8 cellular contexts compared by ENCODE assay signal in the genomic region with DNA sequence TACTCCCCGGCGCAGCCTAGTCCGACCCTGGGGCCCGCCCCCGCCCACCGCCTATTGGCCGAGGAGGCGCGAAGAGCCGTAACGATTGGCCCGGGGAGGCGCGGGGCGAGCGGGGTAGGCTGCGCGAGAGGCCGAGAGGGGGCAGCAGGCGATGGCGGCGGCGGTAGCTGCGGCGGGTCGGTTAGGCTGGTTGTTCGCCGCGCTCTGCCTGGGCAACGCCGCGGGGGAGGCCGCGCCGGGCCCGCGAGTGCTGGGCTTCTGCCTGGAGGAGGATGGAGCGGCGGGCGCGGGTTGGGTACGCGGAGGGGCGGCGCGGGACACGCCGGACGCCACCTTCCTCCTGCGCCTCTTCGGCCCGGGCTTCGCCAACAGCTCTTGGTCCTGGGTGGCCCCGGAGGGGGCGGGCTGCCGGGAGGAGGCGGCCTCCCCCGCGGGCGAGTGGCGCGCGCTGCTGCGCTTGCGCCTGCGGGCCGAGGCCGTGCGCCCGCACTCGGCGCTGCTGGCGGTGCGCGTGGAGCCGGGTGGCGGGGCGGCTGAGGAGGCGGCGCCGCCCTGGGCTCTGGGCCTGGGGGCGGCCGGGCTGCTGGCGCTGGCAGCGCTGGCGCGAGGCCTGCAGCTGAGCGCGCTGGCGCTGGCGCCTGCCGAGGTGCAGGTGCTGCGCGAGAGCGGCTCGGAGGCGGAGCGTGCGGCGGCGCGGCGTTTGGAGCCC. TPM values are rescaled to one million over a fixed set of nuclear protein-coding genes. Genes with fewer than 3 reads are reported as not detected.
DNase-seq lines count a peak whose midpoint lies in the region; ATAC-seq, FAIRE-seq and TF ChIP-seq lines count a peak whose summit lies in the region.

A gene (plus strand): TSS at position 142 of the 709 bp plus-strand sequence. CDS start 10 bp downstream, at position 152.

- peak; percentile 77 for ATAC-seq in GM21528 (IDR thresholded peaks at IDR 0.05; ENCODE audit: low FRiP score, unreplicated experiment)

- H3K9ac ChIP-seq in OCI-LY1 (ENCODE audit: low read length) = peak within 1 kb of the TSS; percentile 83
- peak within 1 kb of the TSS; percentile 45 for H3K9ac ChIP-seq in endothelial cell of umbilical vein (replicated peaks; ENCODE audit: extremely low read depth, insufficient read depth, low read length)

- TF ChIP-seq POLR2A in endothelial cell of umbilical vein (IDR thresholded peaks at IDR 0.05; ENCODE audit: low read depth, low read length) = peak; percentile 60

- H3K9me3 ChIP-seq in OCI-LY1 (ENCODE audit: low read length) (no peaks in the 10 kb centered on the region), endothelial cell of umbilical vein (replicated peaks; ENCODE audit: control insufficient read depth, insufficient read depth, low read length) (no peaks in the 10 kb centered on the region), mononuclear cell (ENCODE audit: low read depth, low read length) (no peaks in the 10 kb centered on the region)

- no TSS peak for BruUV-seq in endothelial cell of umbilical vein (replicated peaks; lab: Mats Ljungman, UMichigan)

- CTCF ChIA-PET in endothelial cell of umbilical vein (lab: Charles Lee) = interaction anchor here (0.6 to 2.9 kb wide), 16 partner anchors 10 to 791 kb away, joined by 3 to 16 read pairs (median 5); a partner anchor contains a TSS

- H3K27me3 ChIP-seq in OCI-LY1 (ENCODE audit: insufficient read depth, low read length) = no peaks in the 10 kb centered on the region
- H3K27me3 ChIP-seq in endothelial cell of umbilical vein (ENCODE audit: control insufficient read depth in 2 of 2, insufficient read depth in 2 of 2, low read length in 2 of 2) = no peaks in the 10 kb centered on the region
- no peaks in the 10 kb centered on the region for H3K27me3 ChIP-seq in mononuclear cell (ENCODE audit: insufficient read depth, low read length)

- H3K27ac ChIP-seq in OCI-LY1 (ENCODE audit: low read depth, low read length, poor library complexity, severe bottlenecking) (peak within 1 kb of the TSS; percentile 53), endothelial cell of umbilical vein (ENCODE audit: insufficient read depth, low read depth, low read length) (no peak within 1 kb of the TSS)

- H3K4me3 ChIP-seq in OCI-LY1 (ENCODE audit: low read depth, low read length, poor library complexity, severe bottlenecking) (peak within 1 kb of the TSS; percentile 82), endothelial cell of umbilical vein (replicated peaks in 1 of 3; ENCODE audit: insufficient read depth in 1 of 3, low read depth in 1 of 3, low read length in 3 of 3) (peak within 1 kb of the TSS; percentile 52 to 82 (median 75)), mononuclear cell (ENCODE audit: low read length) (peak within 1 kb of the TSS; percentile 77)

- H3F3A ChIP-seq in OCI-LY1 (ENCODE audit: insufficient read depth, low read length) = no peaks in the 10 kb centered on the region

- peak; percentile 92 for FAIRE-seq in endothelial cell of umbilical vein (lab: Jason Lieb, UNC)

- H3K4me1 ChIP-seq in OCI-LY1 (ENCODE audit: insufficient read depth, low read length, severe bottlenecking) (peaks cover 49% of the 10 kb centered on the region), endothelial cell of umbilical vein (ENCODE audit: control insufficient read depth, extremely low read depth, insufficient read depth, low read length) (peaks cover 13% of the 10 kb centered on the region), mononuclear cell (ENCODE audit: insufficient read depth, low read length) (peaks cover 48% of the 10 kb centered on the region)

- POLR2A ChIA-PET in endothelial cell of umbilical vein (lab: Charles Lee) = interaction anchor here (0.8 kb wide), 1 partner anchor 42 kb away, joined by 4 read pairs; a partner anchor contains a TSS

- DNase-seq in DMS153 (lab: John Stamatoyannopoulos, UW) = peak; percentile 87
- peak; percentile 100 for DNase-seq in HuH-7.5 (ENCODE audit: low spot score)
- peak; percentile 97 for DNase-seq in activated CD8-positive, alpha-beta memory T cell treated with anti-CD3 and anti-CD28 coated beads, Interleukin-2, amount 50 U/mL, for 4 hours
- peak; percentile 95 for DNase-seq in endothelial cell of umbilical vein (ENCODE audit: low read depth, low spot score)
- peak; percentile 96 to 98 for DNase-seq in stimulated activated CD8-positive, alpha-beta memory T cell treated with anti-CD3 and anti-CD28 coated beads, Interleukin-2, amount 100 ng/mL, for 48 hours (ENCODE audit: low read depth in 2 of 2)

- H3K79me2 ChIP-seq in OCI-LY1 (ENCODE audit: insufficient read depth, low read length) = no peaks in the 10 kb centered on the region
- H3K79me2 ChIP-seq in endothelial cell of umbilical vein (ENCODE audit: control insufficient read depth, insufficient read depth, low read length) = peaks cover 10% of the 10 kb centered on the region

- H2AFZ ChIP-seq in OCI-LY1 (ENCODE audit: low read length) (peak within 1 kb of the TSS; percentile 96), endothelial cell of umbilical vein (ENCODE audit: low read depth, low read length) (peak within 1 kb of the TSS; percentile 97)

- dilution Hi-C loops in endothelial cell of umbilical vein (cut with MboI; ENCODE audit: extremely low pct_ligation_motif_present, low sequenced_read_pairs) = no loop called here

- H3K36me3 ChIP-seq in OCI-LY1 (ENCODE audit: insufficient read depth, low read length) (peaks cover 12% of the 10 kb centered on the region; the same call in 1 of the 2 replicates), endothelial cell of umbilical vein (ENCODE audit: control insufficient read depth in 2 of 2, extremely low read depth in 1 of 2, insufficient read depth in 2 of 2, low read length in 2 of 2) (no peaks in the 10 kb centered on the region)

- H3K4me2 ChIP-seq in OCI-LY1 (ENCODE audit: low read length) = peak within 1 kb of the TSS; percentile 97
- peak within 1 kb of the TSS; percentile 94 for H3K4me2 ChIP-seq in endothelial cell of umbilical vein (ENCODE audit: insufficient read depth, low read length)

- intact Hi-C loops in endothelial cell of umbilical vein (cut with micrococcal nuclease) = loop anchor here (1.0 to 2.0 kb wide), 5 partner anchors 42 to 279 kb away; a partner anchor contains a TSS

- H3K9me2 ChIP-seq in OCI-LY1 (ENCODE audit: low read depth, low read length) = no peaks in the 10 kb centered on the region

- H4K20me1 ChIP-seq in OCI-LY1 (ENCODE audit: insufficient read depth, low read length) = no peaks in the 10 kb centered on the region
- no peaks in the 10 kb centered on the region for H4K20me1 ChIP-seq in endothelial cell of umbilical vein (replicated peaks; ENCODE audit: control insufficient read depth, extremely low read depth, insufficient read depth, low read length)

- TF ChIP-seq CTCF in OCI-LY1 (IDR thresholded peaks at IDR 0.05; ENCODE audit: low read length) = peak; percentile 44
- peak; percentile 45 to 76 for TF ChIP-seq CTCF in endothelial cell of umbilical vein (IDR thresholded peaks at IDR 0.05; ENCODE audit: extremely low read depth in 1 of 2, insufficient read depth in 1 of 2, low read depth in 1 of 2, low read length in 2 of 2)

- H3K9me1 ChIP-seq in endothelial cell of umbilical vein (replicated peaks; ENCODE audit: control insufficient read depth, extremely low read depth, insufficient read depth, low read length) = no peaks in the 10 kb centered on the region

TF ChIP-seq in endothelial cell of umbilical vein, 7 proteins besides CTCF, POLR2A, EP300 and RAD21:
- TF ChIP-seq FOS (IDR thresholded peaks at IDR 0.05; ENCODE audit: borderline replicate concordance, insufficient read depth, low read length) (no peak), POLR2AphosphoS5 (IDR thresholded peaks at IDR 0.05; ENCODE audit: insufficient read depth, low read depth, low read length) (peak; percentile 88)

RNA-seq across cellular contexts. Expression of the gene that starts here (rescaled TPM):
- total RNA-seq in endothelial cell of umbilical vein = 13.0 and 13.5 TPM in 2 replicates
- polyA plus RNA-seq in endothelial cell of umbilical vein = 14.9 and 16.4 TPM in 2 replicates
- polyA plus RNA-seq in endothelial cell of umbilical vein (2011; cell fraction: cytosol; rRNA removed) = 9.6 and 10.1 TPM in 2 replicates
- 14.8 and 18.5 TPM in 2 replicates for polyA plus RNA-seq in endothelial cell of umbilical vein (2011; cell fraction: nucleus; rRNA removed)
- polyA plus RNA-seq in endothelial cell of umbilical vein (2012) = 10.2 and 10.6 TPM in 2 replicates
- polyA minus RNA-seq in endothelial cell of umbilical vein = 19.8 and 22.5 TPM in 2 replicates
- polyA minus RNA-seq in endothelial cell of umbilical vein (2011; cell fraction: cytosol; rRNA and poly(A)+ RNA removed) = 23.6 TPM
- polyA minus RNA-seq in endothelial cell of umbilical vein (2011; cell fraction: nucleus; rRNA and poly(A)+ RNA removed) = 9.0 and 10.0 TPM in 2 replicates
- total RNA-seq in mononuclear cell = 15.6 TPM
